Comparison of ENCODE assay signal across 25 cellular contexts in genomic region chr9:81077572-81077971, GRCh38.
DNase-seq lines count a peak whose midpoint lies in the region; ATAC-seq and TF ChIP-seq lines count a peak whose summit lies in the region.
"Had no signal": no experiment of that assay in that cellular context is flagged by ENCODE, and none has a peak within 500 bp of the region (broad histone marks: within the 10 kb centered on the region; RNA-seq: fewer than 3 reads in every experiment).

No MANE protein-coding gene starts in this region.

- TF ChIP-seq CTCF in MM.1S (IDR thresholded peaks at IDR 0.05; ENCODE audit: low read length), result no peak

- H3K9ac ChIP-seq in MM.1S (ENCODE audit: low read length), result no peak overlapping the region

- H3K27ac ChIP-seq in MM.1S (ENCODE audit: low read length), result no peak overlapping the region
- H3K27ac ChIP-seq: left lung, SJSA1 had no signal

- peaks cover 9% of the 10 kb centered on the region; the same call in 1 of the 2 replicates for H3K4me1 ChIP-seq in MM.1S (ENCODE audit: low read length)
- H3K4me1 ChIP-seq: left lung, SJSA1 had no signal

- H3K79me2 ChIP-seq in MM.1S (ENCODE audit: low read length), result no peaks in the 10 kb centered on the region

- no peaks in the 10 kb centered on the region for H4K20me1 ChIP-seq in MM.1S (ENCODE audit: insufficient read depth, low read length)

- no peak overlapping the region for H2AFZ ChIP-seq in MM.1S (ENCODE audit: low read length)
- H2AFZ ChIP-seq: GM23338 had no signal

- H3K36me3 ChIP-seq in MM.1S (replicated peaks; ENCODE audit: insufficient read depth, low read length), result no peaks in the 10 kb centered on the region
- H3K36me3 ChIP-seq: left lung, SJSA1 had no signal

- no peaks in the 10 kb centered on the region for H3K9me3 ChIP-seq in MM.1S (replicated peaks; ENCODE audit: insufficient read depth, low read length)
- H3K9me3 ChIP-seq: left lung, SJSA1 had no signal

- H3K27me3 ChIP-seq in MM.1S (replicated peaks; ENCODE audit: insufficient read depth, low read length), result no peaks in the 10 kb centered on the region
- H3K27me3 ChIP-seq: left lung, SJSA1 had no signal

- H3K4me3 ChIP-seq in MM.1S (ENCODE audit: low read length), result no peak overlapping the region
- H3K4me3 ChIP-seq: GM23338, left lung, SJSA1 had no signal

- H3K4me2 ChIP-seq in MM.1S (ENCODE audit: low read depth, low read length), result no peak overlapping the region
- H3K4me2 ChIP-seq: GM23338 had no signal

- DNase-seq in MM.1S, result peak; percentile 21
- no peak for DNase-seq in NCI-H2107 (lab: John Stamatoyannopoulos, UW)
- no peak for DNase-seq in SHP77 treated with DMSO at 0.1 percent for 48 hours (lab: John Stamatoyannopoulos, UW)
- no peak for DNase-seq in cerebellar nuclear complex (lab: John Stamatoyannopoulos, UW)
- DNase-seq: activated CD4-positive, alpha-beta T cell treated with anti-CD3 and anti-CD28 coated beads, Interleukin-2, amount 50 U/mL, for 48 hours; activated CD4-positive, CD25-positive, alpha-beta regulatory T cell; activated CD8-positive, alpha-beta memory T cell treated with anti-CD3 and anti-CD28 coated beads, Interleukin-2, amount 50 U/mL, for 4 hours; activated naive CD4-positive, alpha-beta T cell treated with anti-CD3 and anti-CD28 coated beads, Interleukin-2, amount 10 ng/mL, durations not matched to agents 7 days and 5 days; CD8-positive, alpha-beta T cell; DMS 273 treated with DMSO at 0.1 percent for 48 hours; left lung; NCI-H1105; NCI-H187 treated with DMSO at 0.1 percent for 48 hours; NCI-H226; NCI-H69; posterior cingulate gyrus; right cardiac atrium; stimulated activated CD4-positive, alpha-beta T cell treated with anti-CD3 and anti-CD28 coated beads, Interleukin-2, amount 100 ng/mL, for 48 hours; T-cell had no signal

- H3K9me2 ChIP-seq in MM.1S (replicated peaks; ENCODE audit: insufficient read depth, low read length), result no peaks in the 10 kb centered on the region

- ATAC-seq in GM18867 (IDR thresholded peaks at IDR 0.05; ENCODE audit: unreplicated experiment), result peak; percentile 87
- peak; percentile 84 for ATAC-seq in GM21390 (IDR thresholded peaks at IDR 0.05; ENCODE audit: unreplicated experiment)
- peak; percentile 74 for ATAC-seq in HG02870 (IDR thresholded peaks at IDR 0.05; ENCODE audit: unreplicated experiment)
- no peak for ATAC-seq in GM21529 (IDR thresholded peaks at IDR 0.05; ENCODE audit: unreplicated experiment)
- ATAC-seq: CD8-positive, alpha-beta T cell; GM23338; left lung; right cardiac atrium; T-cell had no signal

- no peaks in the 10 kb centered on the region for H3F3A ChIP-seq in MM.1S (ENCODE audit: insufficient read depth, low read length)
